Comparison of ENCODE assay signal across 12 cellular contexts in genomic region chr14:49975286-49975685, GRCh38.
DNase-seq lines count a peak whose midpoint lies in the region; ATAC-seq, FAIRE-seq and TF ChIP-seq lines count a peak whose summit lies in the region.
"Had no signal": no experiment of that assay in that cellular context is flagged by ENCODE, and none has a peak within 500 bp of the region (broad histone marks: within the 10 kb centered on the region; RNA-seq: fewer than 3 reads in every experiment).

No MANE protein-coding gene starts in this region.

- FAIRE-seq in A549 (lab: Jason Lieb, UNC): peak; percentile 7

- H3K9me3 Mint-ChIP-seq in HFFc6 (no peaks in the 10 kb centered on the region), MCF 10A (ENCODE audit: unreplicated experiment) (no peaks in the 10 kb centered on the region)

- H3K27me3 Mint-ChIP-seq in HFFc6 (ENCODE audit: insufficient read depth) (peaks cover 4% of the 10 kb centered on the region; the same call in 1 of the 2 replicates), MCF 10A (ENCODE audit: insufficient read depth, unreplicated experiment) (no peaks in the 10 kb centered on the region)

- no peak for TF ChIP-seq POLR2A in A549 (IDR thresholded peaks at IDR 0.05; ENCODE audit: low read length)

- H3K4me1 ChIP-seq in A549 (peaks cover 66% of the 10 kb centered on the region), mesodermal cell (ENCODE audit: control insufficient read depth, insufficient read depth, low read length, poor library complexity, severe bottlenecking) (peaks cover 46% of the 10 kb centered on the region)

- H3K36me3 ChIP-seq in mesodermal cell (ENCODE audit: control insufficient read depth, insufficient read depth, low read length): no peaks in the 10 kb centered on the region

- no TSS peak for BruUV-seq in MCF 10A (replicated peaks; lab: Mats Ljungman, UMichigan)

- peak; percentile 65 to 71 for ATAC-seq in A549

- H3K9me3 ChIP-seq in A549: no peaks in the 10 kb centered on the region
- no peaks in the 10 kb centered on the region for H3K9me3 ChIP-seq in mesodermal cell (ENCODE audit: control insufficient read depth, low read length)

- DNase-seq in A549 (ENCODE audit: low read depth in 1 of 2, low spot score in 1 of 2): peak in 1 of 2 experiments; percentile 83
- DNase-seq in HFFc6: peak; percentile 93
- DNase-seq in MCF 10A (ENCODE audit: unreplicated experiment): peak; percentile 62
- DNase-seq in mucosa of gallbladder (ENCODE audit: low spot score): no peak
- no peak for DNase-seq in NCI-H2196 (lab: John Stamatoyannopoulos, UW; ENCODE audit: unreplicated experiment)
- no peak for DNase-seq in NCI-H2227 (lab: John Stamatoyannopoulos, UW; ENCODE audit: unreplicated experiment)
- DNase-seq in activated gamma-delta T cell (lab: John Stamatoyannopoulos, UW): no peak
- DNase-seq: DMS53; erythroblast; MV-4-11; stimulated activated CD4-positive, alpha-beta T cell treated with anti-CD3 and anti-CD28 coated beads, Interleukin-1b, Interleukin-23, amount 100 ng/mL, for 48 hours had no signal

- H3K27ac ChIP-seq in A549 (peak overlapping the region; percentile 87 to 88), mesodermal cell (ENCODE audit: low read depth, low read length, severe bottlenecking) (peak overlapping the region; percentile 57)

- H3K27ac Mint-ChIP-seq in HFFc6: peak overlapping the region; percentile 87
- H3K27ac Mint-ChIP-seq in MCF 10A (ENCODE audit: low read depth, unreplicated experiment): peak overlapping the region; percentile 83

- 3% methylated on average over 2 of the region's 2 CpGs for WGBS in A549 (ENCODE audit: missing lambda C conversion rate)
- WGBS in mesodermal cell (ENCODE audit: insufficient coverage in 2 of 2), 2 experiments: 62% methylated on average over 2 of the region's 2 CpGs; no CpG with 5 or more reads in 1 of the 2 experiments

- CTCF ChIA-PET in A549 (lab: Yijun Ruan, JAX): interaction anchor here (0.8 to 6.1 kb wide), 8 partner anchors 12 to 129 kb away, joined by 3 to 43 read pairs (median 5); no protein-coding TSS in a partner anchor
- CTCF ChIA-PET in MCF 10A (lab: Yijun Ruan, JAX): interaction anchor here (0.7 to 2.6 kb wide), 3 partner anchors 18 to 113 kb away, joined by 3 to 11 read pairs (median 6); no protein-coding TSS in a partner anchor

- no peak for TF ChIP-seq EP300 in A549 (IDR thresholded peaks at IDR 0.05)

- H3K4me3 ChIP-seq in A549 (no peak overlapping the region), mesodermal cell (ENCODE audit: extremely low read depth, insufficient read depth, low read length, poor library complexity, severe bottlenecking) (no peak overlapping the region)

- intact Hi-C loops in MCF 10A (cut with micrococcal nuclease): loop anchor here (1.0 kb wide), 1 partner anchor 26 kb away; no protein-coding TSS in a partner anchor

- peak overlapping the region; percentile 64 for H3K4me3 Mint-ChIP-seq in HFFc6
- no peak overlapping the region for H3K4me3 Mint-ChIP-seq in MCF 10A (ENCODE audit: unreplicated experiment)

- TF ChIP-seq RAD21 in A549 (conservative IDR thresholded peaks at IDR 0.05 in 1 of 2, IDR thresholded peaks at IDR 0.05 in 1 of 2): peak; percentile 22 to 35; a peak in 3 of 5 replicates

- peak overlapping the region; percentile 62 for H3K4me2 ChIP-seq in A549

- H3K36me3 Mint-ChIP-seq in HFFc6 (ENCODE audit: low read depth) (no peaks in the 10 kb centered on the region), MCF 10A (ENCODE audit: insufficient read depth, unreplicated experiment) (no peaks in the 10 kb centered on the region)

- POLR2A ChIA-PET in A549 (lab: Yijun Ruan, JAX): interaction anchor here (0.5 to 2.0 kb wide), 9 partner anchors 12 to 113 kb away, joined by 3 to 16 read pairs (median 4); partner anchors contain the start of gene ARF6
- POLR2A ChIA-PET in MCF 10A (lab: Yijun Ruan, JAX): interaction anchor here (0.6 to 9.2 kb wide), 16 partner anchors 11 to 1134 kb away, joined by 3 to 189 read pairs (median 6); partner anchors contain the start of gene ARF6

- H3K4me1 Mint-ChIP-seq in HFFc6 (ENCODE audit: low read depth) (peaks cover 74% of the 10 kb centered on the region), MCF 10A (ENCODE audit: insufficient read depth, unreplicated experiment) (peaks cover 43% of the 10 kb centered on the region)

- TF ChIP-seq CTCF in A549 (IDR thresholded peaks at IDR 0.05) (no peak), HFFc6 (IDR thresholded peaks at IDR 0.05) (no peak), MCF 10A (IDR thresholded peaks at IDR 0.05; ENCODE audit: unreplicated experiment) (no peak)

TF ChIP-seq in A549, 52 proteins besides CTCF, POLR2A, EP300 and RAD21 (continues in another document):
- TF ChIP-seq ZC3H11A (IDR thresholded peaks at IDR 0.05) (no peak), EHF (CRISPR knock-in tag; IDR thresholded peaks at IDR 0.05) (no peak), KDM5A (IDR thresholded peaks at IDR 0.05) (no peak), HES2 (IDR thresholded peaks at IDR 0.05) (no peak), HOXB5 (CRISPR knock-in tag; IDR thresholded peaks at IDR 0.05) (no peak), ESRRA (IDR thresholded peaks at IDR 0.05; ENCODE audit: borderline replicate concordance, low read length) (no peak), E2F6 (IDR thresholded peaks at IDR 0.05; ENCODE audit: borderline replicate concordance, low read depth) (no peak), FOXS1 (CRISPR knock-in tag; IDR thresholded peaks at IDR 0.05) (0 out of 2 replicates have a peak, but pooled peaks have one; percentile 31), HOXA7 (CRISPR knock-in tag; IDR thresholded peaks at IDR 0.05) (no peak), HDAC2 (IDR thresholded peaks at IDR 0.05) (no peak), JUN (IDR thresholded peaks at IDR 0.05) (no peak), SMC3 (IDR thresholded peaks at IDR 0.05) (peak; percentile 40; the same call in 2 of the 3 replicates), MAX (IDR thresholded peaks at IDR 0.05) (peak; percentile 60; the same call in 1 of the 2 replicates), BCL3 (IDR thresholded peaks at IDR 0.05) (no peak), ZNF302 (CRISPR knock-in tag; IDR thresholded peaks at IDR 0.05) (no peak), ZFP36 (IDR thresholded peaks at IDR 0.05; ENCODE audit: borderline replicate concordance, partially characterized antibody) (no peak), REST (IDR thresholded peaks at IDR 0.05) (no peak), TFCP2L1 (CRISPR knock-in tag; IDR thresholded peaks at IDR 0.05) (no peak)

Comparison
In these comparisons a context has a peak if more than half of its experiments do, and no peak if none do; other contexts are left out.
1. DNase-seq: peak in HFFc6 (single experiment) and MCF 10A (single experiment); none in mucosa of gallbladder (single experiment), NCI-H2196 (single experiment), NCI-H2227 (single experiment) and activated gamma-delta T cell (single experiment).